In the genomic region with DNA sequence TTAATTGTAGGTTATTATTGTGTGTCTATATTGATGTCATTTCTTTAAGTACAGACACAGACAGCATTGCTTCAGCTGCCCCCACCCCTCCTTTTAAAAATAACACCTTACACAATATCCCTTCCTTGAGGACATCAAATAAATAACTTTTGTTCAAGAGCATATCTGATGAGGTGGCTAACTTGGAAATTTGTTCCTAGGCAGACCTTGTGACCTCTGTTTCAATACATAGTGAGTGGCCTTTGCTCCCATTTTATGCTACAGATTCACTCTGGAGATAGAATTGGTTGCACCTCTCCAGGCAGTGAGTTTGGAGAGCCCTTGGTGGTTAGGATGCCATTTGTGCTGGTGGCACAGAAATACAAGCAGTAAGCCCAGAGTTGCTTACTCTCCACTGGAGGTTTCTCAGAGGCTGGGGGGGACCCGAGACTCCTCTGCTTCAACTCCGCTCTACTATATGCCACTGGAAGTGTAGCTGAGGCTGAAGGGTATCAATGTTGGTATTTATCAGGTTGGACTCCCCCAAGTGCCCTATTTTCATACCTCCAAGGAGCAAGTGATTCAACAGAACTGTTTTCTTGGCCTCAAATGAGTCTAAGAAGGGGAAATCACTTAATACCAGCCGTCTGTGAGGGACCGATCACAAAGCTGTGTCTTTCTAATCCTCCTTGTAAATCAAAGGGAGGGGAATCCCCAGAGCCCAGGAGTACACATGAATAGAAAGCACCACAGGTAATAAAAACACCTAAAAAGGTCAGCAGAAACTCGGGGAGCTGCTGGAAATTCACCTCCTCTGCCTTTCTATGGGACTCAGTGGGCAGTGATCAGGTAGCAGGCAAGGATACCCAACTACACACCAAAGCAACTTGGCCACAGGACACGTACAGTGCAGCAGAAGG, we compare ENCODE assay signal across 9 cellular contexts.
DNase-seq lines count a peak whose midpoint lies in the region; ATAC-seq, FAIRE-seq and TF ChIP-seq lines count a peak whose summit lies in the region.
"Had no signal": no experiment of that assay in that cellular context is flagged by ENCODE, and none has a peak within 500 bp of the region (broad histone marks: within the 10 kb centered on the region; RNA-seq: fewer than 3 reads in every experiment).

No MANE protein-coding gene starts in this region.

- H3K4me1 ChIP-seq in small intestine (ENCODE audit: control insufficient read depth in 2 of 2, insufficient read depth in 1 of 2, low read depth in 1 of 2, low read length in 1 of 2) (peaks cover 0 to 6% of the 10 kb centered on the region in 2 donors), adrenal gland (replicated peaks in 1 of 2) (peaks cover 0 to 12% of the 10 kb centered on the region in 2 donors)

- H3K27ac ChIP-seq in small intestine (ENCODE audit: low read depth in 1 of 2, low read length in 1 of 2) (peak overlapping the region; percentile 27 to 90), adrenal gland (no peak overlapping the region)

- DNase-seq in activated CD4-positive, alpha-beta T cell treated with anti-CD3 and anti-CD28 coated beads, Interleukin-2, amount 50 U/mL, for 48 hours = peak; percentile 23 to 32
- DNase-seq in small intestine (no peak), DMS153 treated with DMSO at 0.1 percent for 48 hours (lab: John Stamatoyannopoulos, UW; ENCODE audit: unreplicated experiment) (no peak), KG1 (lab: John Stamatoyannopoulos, UW) (no peak), adrenal gland (no peak)

- ATAC-seq in GM18907 (IDR thresholded peaks at IDR 0.05; ENCODE audit: unreplicated experiment) = peak; percentile 39
- peak; percentile 23 for ATAC-seq in HG02981 (IDR thresholded peaks at IDR 0.05; ENCODE audit: unreplicated experiment)
- no peak for ATAC-seq in GM19467 (IDR thresholded peaks at IDR 0.05; ENCODE audit: unreplicated experiment)

- no peak for TF ChIP-seq CTCF in adrenal gland (IDR thresholded peaks at IDR 0.05)

- no peak for FAIRE-seq in small intestine (lab: Jason Lieb, UNC)
- FAIRE-seq: TTC549 had no signal

- intact Hi-C loops in adrenal gland (cut with DNase I) = no loop called here

- H3K9me3 ChIP-seq in small intestine (ENCODE audit: control insufficient read depth, low read depth) (no peaks in the 10 kb centered on the region), adrenal gland (replicated peaks in 1 of 3) (no peaks in the 10 kb centered on the region)

- TF ChIP-seq POLR2A in adrenal gland (IDR thresholded peaks at IDR 0.05) = no peak

- H3K4me3 ChIP-seq in small intestine (ENCODE audit: low read depth in 1 of 2, low read length in 2 of 2) (no peak overlapping the region), adrenal gland (no peak overlapping the region)

- 55 to 59% (median 58%) methylated on average over 6 of the region's 6 CpGs for WGBS in small intestine, 3 donors
- 78 to 92% (median 83%) methylated on average over 6 of the region's 6 CpGs for WGBS in adrenal gland, 4 donors

- H3K36me3 ChIP-seq in small intestine (ENCODE audit: control insufficient read depth in 2 of 2, insufficient read depth in 2 of 2, low read length in 2 of 2) = no peaks in the 10 kb centered on the region
- H3K36me3 ChIP-seq in adrenal gland (replicated peaks in 1 of 2) = no peaks in the 10 kb centered on the region

- no peaks in the 10 kb centered on the region for H3K27me3 ChIP-seq in small intestine (ENCODE audit: control insufficient read depth in 2 of 2, insufficient read depth in 2 of 2, low read length in 2 of 2)
- no peaks in the 10 kb centered on the region for H3K27me3 ChIP-seq in adrenal gland

Comparison
In these comparisons a context has a peak if more than half of its experiments do, and no peak if none do; other contexts are left out.
1. DNase-seq: peak in activated CD4-positive, alpha-beta T cell treated with anti-CD3 and anti-CD28 coated beads, Interleukin-2, amount 50 U/mL, for 48 hours (2 of 2); none in small intestine (single experiment), DMS153 treated with DMSO at 0.1 percent for 48 hours (single experiment), KG1 (single experiment) and adrenal gland (0 of 7).
2. H3K27ac ChIP-seq: peak in small intestine (2 of 2); none in adrenal gland (0 of 5).